In the genomic region with DNA sequence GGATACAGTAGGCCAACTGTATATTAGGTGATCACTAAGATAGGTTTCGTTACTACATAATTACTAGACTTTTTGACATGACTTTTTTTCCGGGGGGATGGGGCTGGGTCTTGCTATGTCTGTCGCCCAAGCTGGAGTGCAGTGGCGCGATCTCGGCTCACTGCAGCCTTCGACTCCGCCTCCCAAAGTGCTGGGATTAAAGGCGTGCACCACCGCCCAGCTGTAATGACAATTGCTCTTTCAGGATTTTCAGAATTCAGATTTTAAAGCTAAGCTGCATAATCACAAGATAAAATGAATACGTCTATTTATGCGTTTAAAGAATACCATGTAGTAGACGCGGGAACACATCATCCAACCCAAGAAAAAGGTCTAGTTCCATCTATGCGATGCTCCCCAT, we compare ENCODE assay signal across 8 cellular contexts. TPM values are rescaled to one million over a fixed set of nuclear protein-coding genes. Genes with fewer than 3 reads are reported as not detected.
A peak's percentile ranks its signal among the peaks of the same experiment; 100 is the strongest.
DNase-seq lines count a peak whose midpoint lies in the region; ATAC-seq and TF ChIP-seq lines count a peak whose summit lies in the region.

No MANE protein-coding gene starts in this region.

- intact Hi-C loops in ascending aorta (cut with DNase I), result loop anchor here (1.0 kb wide), 1 partner anchor 8 kb away; a partner anchor contains a TSS

- no peaks in the 10 kb centered on the region for H3K9me3 ChIP-seq in ascending aorta
- H3K9me3 ChIP-seq in liver (ENCODE audit: control insufficient read depth in 4 of 4, low read length in 3 of 4), result no peaks in the 10 kb centered on the region
- H3K9me3 ChIP-seq in tibial nerve, result no peaks in the 10 kb centered on the region

- TF ChIP-seq POLR2A in tibial nerve (IDR thresholded peaks at IDR 0.05), result no peak

- ATAC-seq in HG02885 (IDR thresholded peaks at IDR 0.05; ENCODE audit: poor library complexity, unreplicated experiment) (no peak), HG02798 (IDR thresholded peaks at IDR 0.05; ENCODE audit: poor library complexity, unreplicated experiment) (no peak)

- H3K4me1 ChIP-seq in ascending aorta, result peaks cover 0 to 18% of the 10 kb centered on the region in 2 donors
- H3K4me1 ChIP-seq in liver (ENCODE audit: control insufficient read depth in 4 of 4, insufficient read depth in 4 of 4, low read length in 3 of 4), result peaks cover 0 to 56% (median 24%) of the 10 kb centered on the region in 4 donors
- peaks cover 0 to 69% (median 26%) of the 10 kb centered on the region in 4 donors for H3K4me1 ChIP-seq in tibial nerve

- TF ChIP-seq EP300 in tibial nerve (IDR thresholded peaks at IDR 0.05), result no peak

- TF ChIP-seq CTCF in ascending aorta (IDR thresholded peaks at IDR 0.05) (no peak), liver (IDR thresholded peaks at IDR 0.05; ENCODE audit: low read depth, low read length, missing input control) (no peak), tibial nerve (IDR thresholded peaks at IDR 0.05) (no peak)

- peak overlapping the region; percentile 86 to 87 for H3K4me3 ChIP-seq in ascending aorta
- peak overlapping the region; percentile 81 to 100 (median 90) for H3K4me3 ChIP-seq in liver (ENCODE audit: low read depth in 1 of 3, low read length in 3 of 3)
- H3K4me3 ChIP-seq in tibial nerve, result peak overlapping the region; percentile 84 to 98 (median 84)

- H3K27me3 ChIP-seq in ascending aorta (no peaks in the 10 kb centered on the region), liver (ENCODE audit: control insufficient read depth in 4 of 4, insufficient read depth in 4 of 4, low read length in 3 of 4) (no peaks in the 10 kb centered on the region), tibial nerve (no peaks in the 10 kb centered on the region)

- DNase-seq in stimulated activated CD4-positive, alpha-beta T cell treated with anti-CD3 and anti-CD28 coated beads, Interleukin-2, amount 100 ng/mL, for 24 hours, result peak; percentile 30 to 35
- no peak for DNase-seq in stimulated activated CD4-positive, alpha-beta T cell treated with anti-CD3 and anti-CD28 coated beads, Interleukin-12 subunit alpha, Interleukin-12 subunit beta, amount 100 ng/mL, for 4 hours
- DNase-seq in ascending aorta (ENCODE audit: low spot score in 2 of 2) (peak in 1 of 2 donors; percentile 59), tibial nerve (ENCODE audit: low spot score in 2 of 2) (no peak), retina (no peak)

- peak in 1 of 2 donors; percentile 10 for TF ChIP-seq RAD21 in liver (IDR thresholded peaks at IDR 0.05)

- H3K36me3 ChIP-seq in ascending aorta (peaks cover 5 to 15% of the 10 kb centered on the region in 2 donors), liver (ENCODE audit: control insufficient read depth in 4 of 4, insufficient read depth in 3 of 4, low read depth in 1 of 4, low read length in 3 of 4) (peaks cover 3 to 10% (median 7%) of the 10 kb centered on the region in 4 donors), tibial nerve (peaks cover 0 to 24% (median 0%) of the 10 kb centered on the region in 3 donors)

- H3K9ac ChIP-seq in liver (ENCODE audit: low read depth in 1 of 2, low read length in 2 of 2), result peak overlapping the region; percentile 76 to 92

- WGBS in liver, result 2% methylated on average over 15 of the region's 15 CpGs
- 3% methylated on average over 15 of the region's 15 CpGs for WGBS in tibial nerve, 2 donors

- H3K27ac ChIP-seq in ascending aorta (peak overlapping the region; percentile 98 to 100), liver (ENCODE audit: low read depth in 1 of 2, low read length in 2 of 2) (peak overlapping the region; percentile 96 to 99), tibial nerve (peak overlapping the region; percentile 99)

TF ChIP-seq in liver, 16 proteins besides CTCF, POLR2A, EP300 and RAD21:
- TF ChIP-seq, protein P1, sequence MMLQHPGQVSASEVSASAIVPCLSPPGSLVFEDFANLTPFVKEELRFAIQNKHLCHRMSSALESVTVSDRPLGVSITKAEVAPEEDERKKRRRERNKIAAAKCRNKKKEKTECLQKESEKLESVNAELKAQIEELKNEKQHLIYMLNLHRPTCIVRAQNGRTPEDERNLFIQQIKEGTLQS (IDR thresholded peaks at IDR 0.05), result no peak
- no peak for TF ChIP-seq JUND (IDR thresholded peaks at IDR 0.05)
- TF ChIP-seq NR2F2 (IDR thresholded peaks at IDR 0.05), result no peak
- TF ChIP-seq FOXA2 (IDR thresholded peaks at IDR 0.05), result no peak
- no peak for TF ChIP-seq HNF4A (conservative IDR thresholded peaks at IDR 0.05)
- no peak for TF ChIP-seq GABPA (IDR thresholded peaks at IDR 0.05 in 1 of 2, conservative IDR thresholded peaks at IDR 0.05 in 1 of 2)
- TF ChIP-seq TAF1 (conservative IDR thresholded peaks at IDR 0.05), result no peak
- TF ChIP-seq HNF4G (IDR thresholded peaks at IDR 0.05), result no peak
- TF ChIP-seq RXRA (IDR thresholded peaks at IDR 0.05), result no peak
- TF ChIP-seq, protein P2, sequence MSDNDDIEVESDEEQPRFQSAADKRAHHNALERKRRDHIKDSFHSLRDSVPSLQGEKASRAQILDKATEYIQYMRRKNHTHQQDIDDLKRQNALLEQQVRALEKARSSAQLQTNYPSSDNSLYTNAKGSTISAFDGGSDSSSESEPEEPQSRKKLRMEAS (IDR thresholded peaks at IDR 0.05), result no peak
- TF ChIP-seq, protein P3, sequence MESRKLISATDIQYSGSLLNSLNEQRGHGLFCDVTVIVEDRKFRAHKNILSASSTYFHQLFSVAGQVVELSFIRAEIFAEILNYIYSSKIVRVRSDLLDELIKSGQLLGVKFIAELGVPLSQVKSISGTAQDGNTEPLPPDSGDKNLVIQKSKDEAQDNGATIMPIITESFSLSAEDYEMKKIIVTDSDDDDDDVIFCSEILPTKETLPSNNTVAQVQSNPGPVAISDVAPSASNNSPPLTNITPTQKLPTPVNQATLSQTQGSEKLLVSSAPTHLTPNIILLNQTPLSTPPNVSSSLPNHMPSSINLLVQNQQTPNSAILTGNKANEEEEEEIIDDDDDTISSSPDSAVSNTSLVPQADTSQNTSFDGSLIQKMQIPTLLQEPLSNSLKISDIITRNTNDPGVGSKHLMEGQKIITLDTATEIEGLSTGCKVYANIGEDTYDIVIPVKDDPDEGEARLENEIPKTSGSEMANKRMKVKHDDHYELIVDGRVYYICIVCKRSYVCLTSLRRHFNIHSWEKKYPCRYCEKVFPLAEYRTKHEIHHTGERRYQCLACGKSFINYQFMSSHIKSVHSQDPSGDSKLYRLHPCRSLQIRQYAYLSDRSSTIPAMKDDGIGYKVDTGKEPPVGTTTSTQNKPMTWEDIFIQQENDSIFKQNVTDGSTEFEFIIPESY (IDR thresholded peaks at IDR 0.05), result no peak
- no peak for TF ChIP-seq FOXA1 (IDR thresholded peaks at IDR 0.05)
- TF ChIP-seq, protein P4, sequence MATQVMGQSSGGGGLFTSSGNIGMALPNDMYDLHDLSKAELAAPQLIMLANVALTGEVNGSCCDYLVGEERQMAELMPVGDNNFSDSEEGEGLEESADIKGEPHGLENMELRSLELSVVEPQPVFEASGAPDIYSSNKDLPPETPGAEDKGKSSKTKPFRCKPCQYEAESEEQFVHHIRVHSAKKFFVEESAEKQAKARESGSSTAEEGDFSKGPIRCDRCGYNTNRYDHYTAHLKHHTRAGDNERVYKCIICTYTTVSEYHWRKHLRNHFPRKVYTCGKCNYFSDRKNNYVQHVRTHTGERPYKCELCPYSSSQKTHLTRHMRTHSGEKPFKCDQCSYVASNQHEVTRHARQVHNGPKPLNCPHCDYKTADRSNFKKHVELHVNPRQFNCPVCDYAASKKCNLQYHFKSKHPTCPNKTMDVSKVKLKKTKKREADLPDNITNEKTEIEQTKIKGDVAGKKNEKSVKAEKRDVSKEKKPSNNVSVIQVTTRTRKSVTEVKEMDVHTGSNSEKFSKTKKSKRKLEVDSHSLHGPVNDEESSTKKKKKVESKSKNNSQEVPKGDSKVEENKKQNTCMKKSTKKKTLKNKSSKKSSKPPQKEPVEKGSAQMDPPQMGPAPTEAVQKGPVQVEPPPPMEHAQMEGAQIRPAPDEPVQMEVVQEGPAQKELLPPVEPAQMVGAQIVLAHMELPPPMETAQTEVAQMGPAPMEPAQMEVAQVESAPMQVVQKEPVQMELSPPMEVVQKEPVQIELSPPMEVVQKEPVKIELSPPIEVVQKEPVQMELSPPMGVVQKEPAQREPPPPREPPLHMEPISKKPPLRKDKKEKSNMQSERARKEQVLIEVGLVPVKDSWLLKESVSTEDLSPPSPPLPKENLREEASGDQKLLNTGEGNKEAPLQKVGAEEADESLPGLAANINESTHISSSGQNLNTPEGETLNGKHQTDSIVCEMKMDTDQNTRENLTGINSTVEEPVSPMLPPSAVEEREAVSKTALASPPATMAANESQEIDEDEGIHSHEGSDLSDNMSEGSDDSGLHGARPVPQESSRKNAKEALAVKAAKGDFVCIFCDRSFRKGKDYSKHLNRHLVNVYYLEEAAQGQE (IDR thresholded peaks at IDR 0.05), result no peak
- TF ChIP-seq EGR1 (IDR thresholded peaks at IDR 0.05; ENCODE audit: low read depth in 2 of 2), result no peak
- no peak for TF ChIP-seq YY1 (IDR thresholded peaks at IDR 0.05)
- no peak for TF ChIP-seq SP1 (IDR thresholded peaks at IDR 0.05)

RNA-seq across cellular contexts. Expression of a gene that starts 1.0 kb away (rescaled TPM):
- 3.8 TPM for total RNA-seq in ascending aorta
- total RNA-seq in liver, result 100 to 1,000 TPM; 137 to 264 TPM
- 10 to 100 TPM; 78.8 to 80.5 TPM for polyA plus RNA-seq in liver
- 10 to 100 TPM; 25.5 to 41.0 (median 33.4) TPM for total RNA-seq in tibial nerve

RNA-seq across cellular contexts. Expression of a gene that starts 8.2 kb away (rescaled TPM):
- 4.4 TPM for total RNA-seq in ascending aorta
- 10 to 100 TPM in 1 of 2 donors, 1 to 10 TPM in 1; 6.9 to 12.1 TPM for total RNA-seq in liver
- 1 to 10 TPM; 3.6 to 4.3 TPM for polyA plus RNA-seq in liver
- 10 to 100 TPM in 3 of 4 donors, 1 to 10 TPM in 1; 9.6 to 14.4 (median 12.9) TPM for total RNA-seq in tibial nerve

RNA-seq across cellular contexts. Expression of a gene that starts 22.3 kb away (rescaled TPM):
- not detected for total RNA-seq in ascending aorta
- not detected for total RNA-seq in liver
- polyA plus RNA-seq in liver, result not detected
- under 1 TPM in 1 of 4 donors, not detected in 3; 0.30 TPM for total RNA-seq in tibial nerve

RNA-seq across cellular contexts. Expression of a gene that starts 59.7 kb away (rescaled TPM):
- total RNA-seq in ascending aorta (9.0 TPM), liver (10 to 100 TPM in 1 of 2 donors, 1 to 10 TPM in 1; 9.8 to 15.1 TPM), tibial nerve (10 to 100 TPM; 19.0 to 45.0 (median 33.9) TPM)
- polyA plus RNA-seq in liver, result 10 to 100 TPM; 10.7 to 13.6 TPM

Comparison
In these comparisons a context has a peak if more than half of its experiments do, and no peak if none do; other contexts are left out.
1. DNase-seq: peak in stimulated activated CD4-positive, alpha-beta T cell treated with anti-CD3 and anti-CD28 coated beads, Interleukin-2, amount 100 ng/mL, for 24 hours (2 of 2); none in stimulated activated CD4-positive, alpha-beta T cell treated with anti-CD3 and anti-CD28 coated beads, Interleukin-12 subunit alpha, Interleukin-12 subunit beta, amount 100 ng/mL, for 4 hours (single experiment), tibial nerve (0 of 2) and retina (single experiment).
2. Peak in every context shown above with its lines, with median percentiles within 50 percentile points of each other: H3K27ac ChIP-seq and H3K4me3 ChIP-seq.